ENCODE assay signal across 9 cellular contexts in the genomic region with DNA sequence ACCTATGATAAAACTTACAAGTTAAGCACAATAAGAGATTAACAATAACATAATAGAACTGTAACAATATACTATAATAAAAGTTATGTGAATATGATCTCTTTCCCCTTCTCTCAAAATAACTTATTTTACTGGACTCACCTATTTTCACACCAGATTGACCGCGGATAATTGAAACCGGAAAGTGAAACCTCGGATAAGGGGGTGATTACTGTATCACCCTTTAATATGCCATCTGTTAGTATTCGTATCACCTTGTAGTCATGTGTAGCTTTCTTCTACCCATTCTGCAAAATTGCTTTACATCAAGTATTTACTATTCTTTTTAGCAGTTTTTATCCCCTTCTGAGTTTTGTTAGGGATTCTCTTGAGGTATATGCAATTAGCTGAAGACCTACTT. TPM values are rescaled to one million over a fixed set of nuclear protein-coding genes. Genes with fewer than 3 reads are reported as not detected.
DNase-seq lines count a peak whose midpoint lies in the region; ATAC-seq and TF ChIP-seq lines count a peak whose summit lies in the region.
"Had no signal": no experiment of that assay in that cellular context is flagged by ENCODE, and none has a peak within 500 bp of the region (broad histone marks: within the 10 kb centered on the region; RNA-seq: fewer than 3 reads in every experiment).

No MANE protein-coding gene starts in this region.

- H3K4me3 ChIP-seq in AG09309 (ENCODE audit: control insufficient read depth, low read depth, low read length) (peak overlapping the region; percentile 65), HUES6 (ENCODE audit: low read depth, low read length) (peak overlapping the region; percentile 99), brain microvascular endothelial cell (ENCODE audit: low read depth, low read length) (peak overlapping the region; percentile 85), muscle layer of colon (ENCODE audit: low read depth in 1 of 2, low read length in 2 of 2) (peak overlapping the region; percentile 79 to 97)

- TF ChIP-seq CTCF in AG09309 (IDR thresholded peaks at IDR 0.05; ENCODE audit: control insufficient read depth, insufficient read depth, low read depth, low read length, missing control alignments), result no peak
- TF ChIP-seq CTCF in brain microvascular endothelial cell (IDR thresholded peaks at IDR 0.05; ENCODE audit: low read depth, low read length, missing control alignments), result no peak

- H3K36me3 ChIP-seq in HUES6 (ENCODE audit: control insufficient read depth, insufficient read depth, low read length) (0 out of 2 replicates have a peak, but pooled peaks cover 2% of the 10 kb centered on the region), brain microvascular endothelial cell (replicated peaks) (no peaks in the 10 kb centered on the region), muscle layer of colon (ENCODE audit: insufficient read depth, low read length) (no peaks in the 10 kb centered on the region)

- DNase-seq in AG09309 (ENCODE audit: low read depth) (no peak), brain microvascular endothelial cell (no peak), NCI-H146 (lab: John Stamatoyannopoulos, UW) (no peak), mesenteric fat pad (ENCODE audit: low spot score) (no peak)
- DNase-seq in stimulated activated CD4-positive, alpha-beta T cell treated with anti-CD3 and anti-CD28 coated beads, Interleukin-4, amount 100 ng/mL, for 4 hours, result no peak
- DNase-seq: NCI-H1694 had no signal

- H3K27ac ChIP-seq in HUES6 (ENCODE audit: low read depth, low read length) (no peak overlapping the region), brain microvascular endothelial cell (no peak overlapping the region), muscle layer of colon (ENCODE audit: low read depth, low read length) (peak overlapping the region; percentile 95)

- no peaks in the 10 kb centered on the region for H3K27me3 ChIP-seq in HUES6 (ENCODE audit: control insufficient read depth, insufficient read depth, low read length)
- H3K27me3 ChIP-seq in brain microvascular endothelial cell (replicated peaks), result no peaks in the 10 kb centered on the region
- H3K27me3 ChIP-seq in muscle layer of colon (ENCODE audit: control insufficient read depth in 1 of 2, insufficient read depth in 2 of 2, low read length in 2 of 2), result no peaks in the 10 kb centered on the region

- in situ Hi-C loops in brain microvascular endothelial cell (cut with HindIII; ENCODE audit: low pct_ligation_motif_present, low sequenced_read_pairs), result no loop called here

- ATAC-seq in GM18502 (IDR thresholded peaks at IDR 0.05; ENCODE audit: poor library complexity, unreplicated experiment), result no peak

- H3K9me3 ChIP-seq in HUES6 (ENCODE audit: control insufficient read depth, insufficient read depth, low read depth, low read length) (no peaks in the 10 kb centered on the region), muscle layer of colon (ENCODE audit: low read length) (no peaks in the 10 kb centered on the region)

- H3K9ac ChIP-seq in HUES6 (ENCODE audit: low read length), result no peak overlapping the region
- peak overlapping the region; percentile 88 for H3K9ac ChIP-seq in muscle layer of colon (ENCODE audit: low read length)

- H3K4me1 ChIP-seq in HUES6 (ENCODE audit: control insufficient read depth, insufficient read depth, low read length) (peaks cover 12% of the 10 kb centered on the region; the same call in 1 of the 2 replicates), muscle layer of colon (ENCODE audit: insufficient read depth, low read length) (peaks cover 21% of the 10 kb centered on the region)

RNA-seq across cellular contexts. Expression of gene SPCS3, which starts 1.8 kb away (rescaled TPM):
- 134 TPM for total RNA-seq in mesenteric fat pad

RNA-seq across cellular contexts. Expression of gene ASB5, which starts 52.6 kb away (rescaled TPM):
- total RNA-seq in mesenteric fat pad, result not detected
